8 cellular contexts compared by ENCODE assay signal in the genomic region with DNA sequence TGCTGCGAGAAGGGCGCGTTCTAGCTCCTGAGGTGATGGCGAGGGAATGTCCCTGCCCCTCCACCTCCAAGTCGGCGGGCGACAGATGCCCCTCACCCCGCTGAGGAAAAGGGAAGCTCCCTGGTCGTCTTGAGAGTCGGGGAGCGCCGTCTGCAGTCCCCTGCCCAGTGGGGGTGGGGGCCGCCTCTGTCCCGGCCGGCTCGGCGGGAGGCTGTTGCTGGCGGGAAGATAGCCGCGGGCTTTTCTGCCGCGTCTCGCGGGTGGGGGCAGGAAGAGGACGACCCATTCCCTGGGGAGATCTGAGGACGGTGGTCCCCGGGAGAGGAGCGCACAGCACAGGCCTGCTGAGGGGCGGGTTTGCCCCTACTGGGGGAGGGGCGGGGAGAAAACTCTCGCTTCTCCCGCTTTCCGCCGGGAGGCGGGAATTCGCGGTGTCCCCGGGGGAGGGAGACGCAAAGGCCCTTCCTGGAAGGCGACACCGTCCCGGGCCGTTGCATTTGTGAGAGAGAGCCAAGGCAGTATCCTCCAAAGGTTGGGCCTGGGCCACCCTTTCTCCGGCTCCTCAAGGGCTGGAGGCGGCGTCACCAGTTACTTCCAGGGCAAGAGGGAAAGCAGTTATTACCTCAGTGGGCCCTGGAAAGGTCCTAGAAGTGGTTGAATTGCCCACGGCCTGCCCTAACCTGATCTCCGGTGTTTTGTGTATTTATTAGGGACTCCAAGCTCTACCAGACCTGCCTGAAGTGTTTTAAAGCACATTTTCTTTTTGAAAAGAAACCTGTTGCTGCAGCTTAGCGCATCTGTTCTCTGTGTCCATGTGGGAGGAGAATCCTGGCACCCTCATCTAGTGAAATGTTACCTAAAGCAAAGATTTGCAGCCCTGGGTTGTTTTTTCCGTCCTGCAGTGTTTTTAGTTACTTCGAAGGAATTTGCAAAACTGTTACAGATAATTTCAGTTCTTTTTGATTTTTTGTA. TPM values are rescaled to one million over a fixed set of nuclear protein-coding genes. Genes with fewer than 3 reads are reported as not detected.
DNase-seq lines count a peak whose midpoint lies in the region; ATAC-seq and TF ChIP-seq lines count a peak whose summit lies in the region.

No MANE protein-coding gene starts in this region.

- WGBS in right lobe of liver (ENCODE audit: insufficient coverage, low coverage, low lambda C conversion rate, missing lambda C conversion rate), result under 1% methylated on average over 12 of the region's 51 CpGs

- H3K4me3 ChIP-seq in right lobe of liver, result peak overlapping the region; percentile 86 to 98 (median 90)

- peak; percentile 16 for ATAC-seq in GM18907 (IDR thresholded peaks at IDR 0.05; ENCODE audit: unreplicated experiment)
- ATAC-seq in HG03354 (IDR thresholded peaks at IDR 0.05; ENCODE audit: poor library complexity, severe bottlenecking, unreplicated experiment), result peak; percentile 15
- ATAC-seq in right lobe of liver, result peak; percentile 50 to 69 (median 62)

- H3K4me1 ChIP-seq in right lobe of liver, result peaks cover 0 to 28% (median 15%) of the 10 kb centered on the region in 4 donors

- peaks cover 46% of the 10 kb centered on the region for H3K36me3 Mint-ChIP-seq in activated CD4-positive, alpha-beta T cell treated with anti-CD3 and anti-CD28 coated beads, Interleukin-2, amount 10 ng/mL, durations not matched to agents 7 days and 5 days (ENCODE audit: low read depth)

- H3K27ac Mint-ChIP-seq in activated CD4-positive, alpha-beta T cell treated with anti-CD3 and anti-CD28 coated beads, Interleukin-2, amount 10 ng/mL, durations not matched to agents 7 days and 5 days, result peak overlapping the region; percentile 97

- H3K9me3 Mint-ChIP-seq in activated CD4-positive, alpha-beta T cell treated with anti-CD3 and anti-CD28 coated beads, Interleukin-2, amount 10 ng/mL, durations not matched to agents 7 days and 5 days, result no peaks in the 10 kb centered on the region

- H3K27ac ChIP-seq in right lobe of liver, result peak overlapping the region; percentile 82 to 94 (median 91)

- H3K36me3 ChIP-seq in right lobe of liver, result no peaks in the 10 kb centered on the region

- peaks cover 53% of the 10 kb centered on the region for H3K4me1 Mint-ChIP-seq in activated CD4-positive, alpha-beta T cell treated with anti-CD3 and anti-CD28 coated beads, Interleukin-2, amount 10 ng/mL, durations not matched to agents 7 days and 5 days

- no peaks in the 10 kb centered on the region for H3K27me3 Mint-ChIP-seq in activated CD4-positive, alpha-beta T cell treated with anti-CD3 and anti-CD28 coated beads, Interleukin-2, amount 10 ng/mL, durations not matched to agents 7 days and 5 days

- no peaks in the 10 kb centered on the region for H3K9me3 ChIP-seq in right lobe of liver

- intact Hi-C loops in right lobe of liver (cut with DNase I), result no loop called here

- H3K27me3 ChIP-seq in right lobe of liver, result no peaks in the 10 kb centered on the region

- CTCF ChIA-PET in activated CD4-positive, alpha-beta T cell treated with anti-CD3 and anti-CD28 coated beads, Interleukin-2, amount 10 ng/mL, durations not matched to agents 7 days and 5 days (lab: Charles Lee), result interaction anchor here (1.4 to 1.5 kb wide), 2 partner anchors 12 to 122 kb away, joined by 3 to 4 read pairs; no protein-coding TSS in a partner anchor

- DNase-seq in AG08395 (ENCODE audit: low spot score), result peak; percentile 64
- DNase-seq in NCI-H345 treated with DMSO at 0.1 percent for 48 hours (lab: John Stamatoyannopoulos, UW; ENCODE audit: unreplicated experiment), result peak; percentile 62
- peak; percentile 40 for DNase-seq in activated CD4-positive, alpha-beta T cell treated with anti-CD3 and anti-CD28 coated beads, Interleukin-2, amount 10 ng/mL, durations not matched to agents 7 days and 5 days
- peak; percentile 21 for DNase-seq in effector CD8-positive, alpha-beta T cell (lab: John Stamatoyannopoulos, UW)
- peak; percentile 85 to 87 (median 86) for DNase-seq in right lobe of liver
- peak in 2 of 3 experiments; percentile 15 to 20 for DNase-seq in stimulated activated CD4-positive, alpha-beta T cell treated with anti-CD3 and anti-CD28 coated beads, TNF-alpha, amount 100 ng/mL, for 4 hours (ENCODE audit: low read depth in 3 of 3)

- no peak for TF ChIP-seq CTCF in right lobe of liver (IDR thresholded peaks at IDR 0.05)

- peak overlapping the region; percentile 90 for H3K4me3 Mint-ChIP-seq in activated CD4-positive, alpha-beta T cell treated with anti-CD3 and anti-CD28 coated beads, Interleukin-2, amount 10 ng/mL, durations not matched to agents 7 days and 5 days

- POLR2A ChIA-PET in activated CD4-positive, alpha-beta T cell treated with anti-CD3 and anti-CD28 coated beads, Interleukin-2, amount 10 ng/mL, durations not matched to agents 7 days and 5 days (lab: Charles Lee), result no interaction called here

- TF ChIP-seq POLR2A in right lobe of liver (IDR thresholded peaks at IDR 0.05), result peak; percentile 8

RNA-seq across cellular contexts. Expression of gene S100PBP, which starts 0.6 kb away (rescaled TPM):
- 10 to 100 TPM; 58.0 to 65.8 TPM for total RNA-seq in activated CD4-positive, alpha-beta T cell treated with anti-CD3 and anti-CD28 coated beads, Interleukin-2, amount 10 ng/mL, durations not matched to agents 7 days and 5 days
- total RNA-seq in right lobe of liver, result 10 to 100 TPM in 4 of 6 experiments, 1 to 10 TPM in 2; 7.6 to 14.6 (median 10.5) TPM

RNA-seq across cellular contexts. Expression of gene YARS1, which starts 0.9 kb away (rescaled TPM):
- total RNA-seq in activated CD4-positive, alpha-beta T cell treated with anti-CD3 and anti-CD28 coated beads, Interleukin-2, amount 10 ng/mL, durations not matched to agents 7 days and 5 days, result 100 to 1,000 TPM; 167 to 196 TPM
- 10 to 100 TPM; 37.4 to 84.3 (median 53.5) TPM for total RNA-seq in right lobe of liver

RNA-seq across cellular contexts. Expression of gene FNDC5, which starts 52.6 kb away (rescaled TPM):
- total RNA-seq in activated CD4-positive, alpha-beta T cell treated with anti-CD3 and anti-CD28 coated beads, Interleukin-2, amount 10 ng/mL, durations not matched to agents 7 days and 5 days, result not detected
- total RNA-seq in right lobe of liver, result 1 to 10 TPM; 1.0 to 8.3 (median 2.4) TPM

Comparison
In these comparisons a context has a peak if more than half of its experiments do, and no peak if none do; other contexts are left out.
1. Peak in every context shown above with its lines: DNase-seq, ATAC-seq, H3K4me3 ChIP-seq and H3K27ac ChIP-seq.
2. DNase-seq: peak in every context shown above with its lines; median percentile 86 in right lobe of liver; 64 in AG08395; 62 in NCI-H345 treated with DMSO at 0.1 percent for 48 hours; 40 in activated CD4-positive, alpha-beta T cell treated with anti-CD3 and anti-CD28 coated beads, Interleukin-2, amount 10 ng/mL, durations not matched to agents 7 days and 5 days; 21 in effector CD8-positive, alpha-beta T cell; 18 in stimulated activated CD4-positive, alpha-beta T cell treated with anti-CD3 and anti-CD28 coated beads, TNF-alpha, amount 100 ng/mL, for 4 hours.